16 cellular contexts compared by ENCODE assay signal in genomic region chr17:45648642-45649041, GRCh38.
DNase-seq lines count a peak whose midpoint lies in the region; ATAC-seq and TF ChIP-seq lines count a peak whose summit lies in the region.
"Had no signal": no experiment of that assay in that cellular context is flagged by ENCODE, and none has a peak within 500 bp of the region (broad histone marks: within the 10 kb centered on the region; RNA-seq: fewer than 3 reads in every experiment).

No MANE protein-coding gene starts in this region.

- H3K9ac ChIP-seq in neuronal stem cell (ENCODE audit: low read depth, low read length, poor library complexity), result no peak overlapping the region

- H2AFZ ChIP-seq in neuronal stem cell (ENCODE audit: low read length), result no peak overlapping the region

- H2BK5ac ChIP-seq in neuronal stem cell (ENCODE audit: low read length), result no peak overlapping the region

- ATAC-seq in activated CD4-positive, alpha-beta T cell treated with anti-CD3 and anti-CD28 coated beads for 36 hours, result no peak

- no peaks in the 10 kb centered on the region for H3K36me3 Mint-ChIP-seq in activated CD4-positive, alpha-beta T cell treated with anti-CD3 and anti-CD28 coated beads for 36 hours (ENCODE audit: low read depth)

- H3K9me3 Mint-ChIP-seq in activated CD4-positive, alpha-beta T cell treated with anti-CD3 and anti-CD28 coated beads for 36 hours (ENCODE audit: low read depth), result no peaks in the 10 kb centered on the region
- H3K9me3 Mint-ChIP-seq: activated B cell treated with CpG ODN at 0.5 μM for 24 hours; activated T-cell treated with anti-CD3 and anti-CD28 coated beads, Interleukin-2, amount 50 U/mL, for 24 hours; dendritic cell treated with granulocyte-macrophage colony-stimulating factor and Interleukin-4, amounts not matched to agents 40 ng/mL and 50 ng/mL, for 4 days had no signal

- H3K23ac ChIP-seq in neuronal stem cell (ENCODE audit: low read depth, low read length, poor library complexity), result peak overlapping the region; percentile 30

- H3K18ac ChIP-seq in neuronal stem cell (ENCODE audit: low read length), result no peak overlapping the region

- WGBS in neuronal stem cell (ENCODE audit: extremely low coverage in 2 of 2, insufficient read length in 2 of 2, insufficient replicate concordance in 1 of 2), 2 donors, result no CpG with 5 or more reads among the region's 6 CpGs

- no peak overlapping the region for H3K4me2 ChIP-seq in neuronal stem cell (ENCODE audit: insufficient read depth, low read length, poor library complexity, severe bottlenecking)

- no peak overlapping the region for H2BK12ac ChIP-seq in neuronal stem cell (ENCODE audit: low read length)

- in situ Hi-C loops in brain microvascular endothelial cell (cut with HindIII; ENCODE audit: low pct_ligation_motif_present, low sequenced_read_pairs), result no loop called here

- no peak overlapping the region for H3K4me3 Mint-ChIP-seq in activated CD4-positive, alpha-beta T cell treated with anti-CD3 and anti-CD28 coated beads for 36 hours
- H3K4me3 Mint-ChIP-seq: activated B cell treated with CpG ODN at 0.5 μM for 24 hours; activated T-cell treated with anti-CD3 and anti-CD28 coated beads, Interleukin-2, amount 50 U/mL, for 24 hours; dendritic cell treated with granulocyte-macrophage colony-stimulating factor and Interleukin-4, amounts not matched to agents 40 ng/mL and 50 ng/mL, for 4 days had no signal

- no peaks in the 10 kb centered on the region for H3K36me3 ChIP-seq in brain microvascular endothelial cell (replicated peaks)
- H3K36me3 ChIP-seq in neuronal stem cell (replicated peaks in 1 of 2; ENCODE audit: control insufficient read depth in 2 of 2, insufficient read depth in 2 of 2, low read length in 2 of 2), result no peaks in the 10 kb centered on the region
- H3K36me3 ChIP-seq: tibial nerve had no signal

- H3K9me3 ChIP-seq in neuronal stem cell (replicated peaks in 1 of 2; ENCODE audit: control insufficient read depth in 2 of 2, insufficient read depth in 1 of 2, low read depth in 1 of 2, low read length in 2 of 2), result no peaks in the 10 kb centered on the region
- H3K9me3 ChIP-seq: tibial nerve had no signal

- no peak overlapping the region for H3K4ac ChIP-seq in neuronal stem cell (ENCODE audit: low read length)

- DNase-seq in activated CD4-positive, alpha-beta T cell treated with anti-CD3 and anti-CD28 coated beads for 36 hours, result peak; percentile 18
- DNase-seq in activated CD4-positive, alpha-beta T cell treated with anti-CD3 and anti-CD28 coated beads, Interleukin-2, amount 50 U/mL, for 1 hour, result no peak
- no peak for DNase-seq in HFF-Myc (ENCODE audit: extremely low read depth, low read depth)
- no peak for DNase-seq in brain microvascular endothelial cell
- DNase-seq in neuronal stem cell (ENCODE audit: low spot score), result no peak
- no peak for DNase-seq in GM19238 (ENCODE audit: insufficient read length, low spot score)
- no peak for DNase-seq in NCI-H2171 (lab: John Stamatoyannopoulos, UW)
- no peak for DNase-seq in stimulated activated naive CD4-positive, alpha-beta T cell treated with Interleukin-2 at 50 U/mL for 16 hours (lab: John Stamatoyannopoulos, UW)
- DNase-seq: activated B cell treated with CpG ODN at 0.5 μM for 24 hours; activated T-cell treated with anti-CD3 and anti-CD28 coated beads, Interleukin-2, amount 50 U/mL, for 24 hours; amygdala; COR-L47; KG1; NCI-H2081 had no signal

- peaks cover 8% of the 10 kb centered on the region for H3K4me1 Mint-ChIP-seq in activated CD4-positive, alpha-beta T cell treated with anti-CD3 and anti-CD28 coated beads for 36 hours
- H3K4me1 Mint-ChIP-seq: activated B cell treated with CpG ODN at 0.5 μM for 24 hours had no signal

- no peak overlapping the region for H3K14ac ChIP-seq in neuronal stem cell (ENCODE audit: low read length)

- H3K27ac ChIP-seq in brain microvascular endothelial cell, result no peak overlapping the region
- H3K27ac ChIP-seq in neuronal stem cell (replicated peaks; ENCODE audit: low read length), result no peak overlapping the region
- H3K27ac ChIP-seq: tibial nerve had no signal

- H2BK120ac ChIP-seq in neuronal stem cell (ENCODE audit: low read depth, low read length), result no peak overlapping the region

- H3K4me3 ChIP-seq in HFF-Myc (replicated peaks; ENCODE audit: low read depth, low read length) (no peak overlapping the region), brain microvascular endothelial cell (ENCODE audit: low read depth, low read length) (no peak overlapping the region), neuronal stem cell (ENCODE audit: low read length in 2 of 2) (no peak overlapping the region)
- H3K4me3 ChIP-seq: tibial nerve had no signal

- H4K91ac ChIP-seq in neuronal stem cell (ENCODE audit: low read depth, low read length, poor library complexity), result no peak overlapping the region

- no peak overlapping the region for H4K8ac ChIP-seq in neuronal stem cell (ENCODE audit: low read depth, low read length)

- POLR2A ChIA-PET in activated CD4-positive, alpha-beta T cell treated with anti-CD3 and anti-CD28 coated beads for 36 hours (lab: Charles Lee), result interaction anchor here (1.0 kb wide), 1 partner anchor 37 kb away, joined by 3 read pairs; no protein-coding TSS in a partner anchor

- no peaks in the 10 kb centered on the region for H3K79me1 ChIP-seq in neuronal stem cell (ENCODE audit: low read depth, low read length)

- no peak overlapping the region for H2AK5ac ChIP-seq in neuronal stem cell (ENCODE audit: low read depth, low read length)

- H3K27ac Mint-ChIP-seq in activated CD4-positive, alpha-beta T cell treated with anti-CD3 and anti-CD28 coated beads for 36 hours, result no peak overlapping the region
- H3K27ac Mint-ChIP-seq: activated B cell treated with CpG ODN at 0.5 μM for 24 hours; activated T-cell treated with anti-CD3 and anti-CD28 coated beads, Interleukin-2, amount 50 U/mL, for 24 hours; dendritic cell treated with granulocyte-macrophage colony-stimulating factor and Interleukin-4, amounts not matched to agents 40 ng/mL and 50 ng/mL, for 4 days had no signal

- intact Hi-C loops in activated CD4-positive, alpha-beta T cell treated with anti-CD3 and anti-CD28 coated beads for 36 hours (cut with DNase I, micrococcal nuclease), result loop anchor here in 1 of 2 experiments (10.0 kb wide), 1 partner anchor 296 kb away; no protein-coding TSS in a partner anchor

- CTCF ChIA-PET in activated CD4-positive, alpha-beta T cell treated with anti-CD3 and anti-CD28 coated beads for 36 hours (lab: Charles Lee), result interaction anchor here (0.7 to 1.6 kb wide), 7 partner anchors 9 to 622 kb away, joined by 3 to 8 read pairs (median 4); no protein-coding TSS in a partner anchor

- TF ChIP-seq CTCF in HFF-Myc (IDR thresholded peaks at IDR 0.05; ENCODE audit: low read depth, low read length, missing control alignments) (peak; percentile 30), brain microvascular endothelial cell (IDR thresholded peaks at IDR 0.05; ENCODE audit: low read depth, low read length, missing control alignments) (peak; percentile 23)

- H3K4me1 ChIP-seq in neuronal stem cell (ENCODE audit: control insufficient read depth in 2 of 2, insufficient read depth in 1 of 2, low read depth in 1 of 2, low read length in 2 of 2), result no peaks in the 10 kb centered on the region

- H3K27me3 ChIP-seq in brain microvascular endothelial cell (replicated peaks) (no peaks in the 10 kb centered on the region), neuronal stem cell (ENCODE audit: control insufficient read depth in 3 of 3, insufficient read depth in 3 of 3, low read depth in 1 of 3, low read length in 3 of 3) (no peaks in the 10 kb centered on the region)

- no peaks in the 10 kb centered on the region for H3K27me3 Mint-ChIP-seq in activated CD4-positive, alpha-beta T cell treated with anti-CD3 and anti-CD28 coated beads for 36 hours
- H3K27me3 Mint-ChIP-seq: activated T-cell treated with anti-CD3 and anti-CD28 coated beads, Interleukin-2, amount 50 U/mL, for 24 hours had no signal

- no peak overlapping the region for H2BK15ac ChIP-seq in neuronal stem cell (ENCODE audit: low read length)
